Comparison of ENCODE assay signal across 12 cellular contexts in genomic region chr5:17951392-17952169, GRCh38.
DNase-seq lines count a peak whose midpoint lies in the region; ATAC-seq and TF ChIP-seq lines count a peak whose summit lies in the region.
"Had no signal": no experiment of that assay in that cellular context is flagged by ENCODE, and none has a peak within 500 bp of the region (broad histone marks: within the 10 kb centered on the region; RNA-seq: fewer than 3 reads in every experiment).

No MANE protein-coding gene starts in this region.

- no peak overlapping the region for H3K4me3 Mint-ChIP-seq in endothelial cell (ENCODE audit: unreplicated experiment)
- no peak overlapping the region for H3K4me3 Mint-ChIP-seq in activated CD8-positive, alpha-beta T cell treated with anti-CD3 and anti-CD28 coated beads, Interleukin-2, amount 10 ng/mL, durations not matched to agents 7 days and 5 days
- H3K4me3 Mint-ChIP-seq: activated naive CD4-positive, alpha-beta T cell treated with anti-CD3 and anti-CD28 coated beads, Interleukin-2, amount 10 ng/mL, durations not matched to agents 7 days and 5 days; stimulated activated naive CD8-positive, alpha-beta T cell treated with anti-CD3 and anti-CD28 coated beads, Interleukin-15, Interleukin-2, amounts not matched to agents 100 ng/mL and 50 ng/mL, for 24 hours had no signal

- no peaks in the 10 kb centered on the region for H4K20me1 ChIP-seq in smooth muscle cell (ENCODE audit: low read depth)

- no peak overlapping the region for H3K27ac ChIP-seq in smooth muscle cell (ENCODE audit: low read depth)

- H3K79me2 ChIP-seq in smooth muscle cell (ENCODE audit: low read depth), result no peaks in the 10 kb centered on the region

- H3K4me1 ChIP-seq in smooth muscle cell (ENCODE audit: low read depth), result no peaks in the 10 kb centered on the region

- no peak overlapping the region for H3K4me3 ChIP-seq in smooth muscle cell

- no peaks in the 10 kb centered on the region for H3K9me3 Mint-ChIP-seq in endothelial cell (ENCODE audit: unreplicated experiment)
- H3K9me3 Mint-ChIP-seq in activated CD8-positive, alpha-beta T cell treated with anti-CD3 and anti-CD28 coated beads, Interleukin-2, amount 10 ng/mL, durations not matched to agents 7 days and 5 days (ENCODE audit: insufficient read depth), result peaks cover 26% of the 10 kb centered on the region

- no peaks in the 10 kb centered on the region for H3K27me3 ChIP-seq in smooth muscle cell (ENCODE audit: low read depth)

- no peak overlapping the region for H2AFZ ChIP-seq in smooth muscle cell (ENCODE audit: low read depth)

- H3K9ac ChIP-seq in smooth muscle cell (ENCODE audit: low read depth), result no peak overlapping the region

- POLR2A ChIA-PET in activated CD8-positive, alpha-beta T cell treated with anti-CD3 and anti-CD28 coated beads, Interleukin-2, amount 10 ng/mL, durations not matched to agents 7 days and 5 days (lab: Charles Lee), result no interaction called here

- no peak overlapping the region for H3K4me2 ChIP-seq in smooth muscle cell

- no peaks in the 10 kb centered on the region for H3F3A ChIP-seq in smooth muscle cell (ENCODE audit: low read depth)

- no peaks in the 10 kb centered on the region for H3K36me3 Mint-ChIP-seq in endothelial cell (ENCODE audit: low read depth, unreplicated experiment)
- no peaks in the 10 kb centered on the region for H3K36me3 Mint-ChIP-seq in activated CD8-positive, alpha-beta T cell treated with anti-CD3 and anti-CD28 coated beads, Interleukin-2, amount 10 ng/mL, durations not matched to agents 7 days and 5 days (ENCODE audit: low read depth)
- H3K36me3 Mint-ChIP-seq: activated naive CD4-positive, alpha-beta T cell treated with anti-CD3 and anti-CD28 coated beads, Interleukin-2, amount 10 ng/mL, durations not matched to agents 7 days and 5 days had no signal

- H3K9me3 ChIP-seq in smooth muscle cell (replicated peaks; ENCODE audit: low read depth), result no peaks in the 10 kb centered on the region

- TF ChIP-seq CTCF in endothelial cell (IDR thresholded peaks at IDR 0.05; ENCODE audit: unreplicated experiment) (no peak), smooth muscle cell (IDR thresholded peaks at IDR 0.05; ENCODE audit: borderline replicate concordance, insufficient read depth, poor library complexity, severe bottlenecking) (peak; percentile 13)

- DNase-seq in SIG-M5 treated with dmso at 0.1 percent for 504 hours (lab: John Stamatoyannopoulos, UW; ENCODE audit: unreplicated experiment) (peak; percentile 54), SIG-M5 (lab: John Stamatoyannopoulos, UW) (no peak), NCI-H748 (lab: John Stamatoyannopoulos, UW; ENCODE audit: unreplicated experiment) (peak; percentile 96), endothelial cell (ENCODE audit: low spot score) (peak; percentile 30), smooth muscle cell (lab: John Stamatoyannopoulos, UW; ENCODE audit: unreplicated experiment) (no peak), NCI-H1092 treated with DMSO at 0.1 percent for 48 hours (lab: John Stamatoyannopoulos, UW) (no peak)
- DNase-seq in activated CD8-positive, alpha-beta T cell treated with anti-CD3 and anti-CD28 coated beads, Interleukin-2, amount 10 ng/mL, durations not matched to agents 7 days and 5 days, result no peak
- DNase-seq: activated naive CD4-positive, alpha-beta T cell treated with anti-CD3 and anti-CD28 coated beads, Interleukin-2, amount 10 ng/mL, durations not matched to agents 7 days and 5 days; MV-4-11; stimulated activated CD4-positive, alpha-beta T cell treated with anti-CD3 and anti-CD28 coated beads, Interleukin-2, amount 100 ng/mL, for 24 hours had no signal

- H3K36me3 ChIP-seq in smooth muscle cell (ENCODE audit: low read depth), result no peaks in the 10 kb centered on the region

- H3K27me3 Mint-ChIP-seq in endothelial cell (ENCODE audit: unreplicated experiment), result no peaks in the 10 kb centered on the region
- H3K27me3 Mint-ChIP-seq in activated CD8-positive, alpha-beta T cell treated with anti-CD3 and anti-CD28 coated beads, Interleukin-2, amount 10 ng/mL, durations not matched to agents 7 days and 5 days (ENCODE audit: low read depth), result no peaks in the 10 kb centered on the region
- H3K27me3 Mint-ChIP-seq: activated naive CD4-positive, alpha-beta T cell treated with anti-CD3 and anti-CD28 coated beads, Interleukin-2, amount 10 ng/mL, durations not matched to agents 7 days and 5 days; stimulated activated naive CD8-positive, alpha-beta T cell treated with anti-CD3 and anti-CD28 coated beads, Interleukin-15, Interleukin-2, amounts not matched to agents 100 ng/mL and 50 ng/mL, for 24 hours had no signal

- peak overlapping the region; percentile 67 for H3K27ac Mint-ChIP-seq in endothelial cell (ENCODE audit: unreplicated experiment)
- H3K27ac Mint-ChIP-seq in activated CD8-positive, alpha-beta T cell treated with anti-CD3 and anti-CD28 coated beads, Interleukin-2, amount 10 ng/mL, durations not matched to agents 7 days and 5 days, result no peak overlapping the region
- H3K27ac Mint-ChIP-seq: activated naive CD4-positive, alpha-beta T cell treated with anti-CD3 and anti-CD28 coated beads, Interleukin-2, amount 10 ng/mL, durations not matched to agents 7 days and 5 days; stimulated activated naive CD8-positive, alpha-beta T cell treated with anti-CD3 and anti-CD28 coated beads, Interleukin-15, Interleukin-2, amounts not matched to agents 100 ng/mL and 50 ng/mL, for 24 hours had no signal

- peaks cover 12% of the 10 kb centered on the region for H3K4me1 Mint-ChIP-seq in endothelial cell (ENCODE audit: unreplicated experiment)
- no peaks in the 10 kb centered on the region for H3K4me1 Mint-ChIP-seq in activated CD8-positive, alpha-beta T cell treated with anti-CD3 and anti-CD28 coated beads, Interleukin-2, amount 10 ng/mL, durations not matched to agents 7 days and 5 days (ENCODE audit: low read depth)
- H3K4me1 Mint-ChIP-seq: activated naive CD4-positive, alpha-beta T cell treated with anti-CD3 and anti-CD28 coated beads, Interleukin-2, amount 10 ng/mL, durations not matched to agents 7 days and 5 days had no signal

- CTCF ChIA-PET in activated CD8-positive, alpha-beta T cell treated with anti-CD3 and anti-CD28 coated beads, Interleukin-2, amount 10 ng/mL, durations not matched to agents 7 days and 5 days (lab: Charles Lee), result no interaction called here

- no peak for ATAC-seq in activated CD8-positive, alpha-beta T cell treated with anti-CD3 and anti-CD28 coated beads, Interleukin-2, amount 10 ng/mL, durations not matched to agents 7 days and 5 days
- ATAC-seq in GM18907 (IDR thresholded peaks at IDR 0.05; ENCODE audit: unreplicated experiment), result no peak

- 49% methylated on average over 9 of the region's 9 CpGs for WGBS in smooth muscle cell (ENCODE audit: low lambda C conversion rate)

Comparison
In these comparisons a context has a peak if more than half of its experiments do, and no peak if none do; other contexts are left out.
1. DNase-seq: peak in SIG-M5 treated with dmso at 0.1 percent for 504 hours (single experiment), NCI-H748 (single experiment) and endothelial cell (single experiment); none in SIG-M5 (single experiment), smooth muscle cell (single experiment), activated CD8-positive, alpha-beta T cell treated with anti-CD3 and anti-CD28 coated beads, Interleukin-2, amount 10 ng/mL, durations not matched to agents 7 days and 5 days (single experiment) and NCI-H1092 treated with DMSO at 0.1 percent for 48 hours (single experiment).